2 cellular contexts compared by ENCODE assay signal in genomic region chr4:76527666-76528065, GRCh38.
TF ChIP-seq lines count a peak whose summit lies in the region.

No MANE protein-coding gene starts in this region.

TF ChIP-seq in IMR-90, 13 proteins besides CTCF, POLR2A, EP300 and RAD21:
- no peak for TF ChIP-seq BHLHE40 (IDR thresholded peaks at IDR 0.05; ENCODE audit: low read depth, low read length)
- TF ChIP-seq CHD1 (IDR thresholded peaks at IDR 0.05; ENCODE audit: low read depth, low read length), result no peak
- TF ChIP-seq RCOR1 (IDR thresholded peaks at IDR 0.05; ENCODE audit: insufficient replicate concordance, low read length), result no peak
- TF ChIP-seq FOS (IDR thresholded peaks at IDR 0.05; ENCODE audit: low read depth, low read length), result no peak
- no peak for TF ChIP-seq RFX5 (IDR thresholded peaks at IDR 0.05; ENCODE audit: low read depth, low read length)
- TF ChIP-seq MAZ (IDR thresholded peaks at IDR 0.05; ENCODE audit: borderline replicate concordance, low read depth, low read length), result no peak
- TF ChIP-seq, protein P1, sequence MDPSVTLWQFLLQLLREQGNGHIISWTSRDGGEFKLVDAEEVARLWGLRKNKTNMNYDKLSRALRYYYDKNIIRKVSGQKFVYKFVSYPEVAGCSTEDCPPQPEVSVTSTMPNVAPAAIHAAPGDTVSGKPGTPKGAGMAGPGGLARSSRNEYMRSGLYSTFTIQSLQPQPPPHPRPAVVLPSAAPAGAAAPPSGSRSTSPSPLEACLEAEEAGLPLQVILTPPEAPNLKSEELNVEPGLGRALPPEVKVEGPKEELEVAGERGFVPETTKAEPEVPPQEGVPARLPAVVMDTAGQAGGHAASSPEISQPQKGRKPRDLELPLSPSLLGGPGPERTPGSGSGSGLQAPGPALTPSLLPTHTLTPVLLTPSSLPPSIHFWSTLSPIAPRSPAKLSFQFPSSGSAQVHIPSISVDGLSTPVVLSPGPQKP (IDR thresholded peaks at IDR 0.05; ENCODE audit: borderline replicate concordance, low read depth, low read length), result no peak
- TF ChIP-seq CEBPB (IDR thresholded peaks at IDR 0.05; ENCODE audit: low read depth, low read length), result no peak
- no peak for TF ChIP-seq NFE2L2 (IDR thresholded peaks at IDR 0.05; ENCODE audit: low read depth, low read length)

TF ChIP-seq in K562, 482 proteins besides CTCF, POLR2A, EP300 and RAD21:
- TF ChIP-seq, protein P2, sequence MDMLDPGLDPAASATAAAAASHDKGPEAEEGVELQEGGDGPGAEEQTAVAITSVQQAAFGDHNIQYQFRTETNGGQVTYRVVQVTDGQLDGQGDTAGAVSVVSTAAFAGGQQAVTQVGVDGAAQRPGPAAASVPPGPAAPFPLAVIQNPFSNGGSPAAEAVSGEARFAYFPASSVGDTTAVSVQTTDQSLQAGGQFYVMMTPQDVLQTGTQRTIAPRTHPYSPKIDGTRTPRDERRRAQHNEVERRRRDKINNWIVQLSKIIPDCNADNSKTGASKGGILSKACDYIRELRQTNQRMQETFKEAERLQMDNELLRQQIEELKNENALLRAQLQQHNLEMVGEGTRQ (CRISPR knock-in tag; IDR thresholded peaks at IDR 0.05), result 0 out of 2 replicates have a peak, but pooled peaks have one; percentile 3
- no peak for TF ChIP-seq SRF (CRISPR knock-in tag; IDR thresholded peaks at IDR 0.05)
